In the genomic region with DNA sequence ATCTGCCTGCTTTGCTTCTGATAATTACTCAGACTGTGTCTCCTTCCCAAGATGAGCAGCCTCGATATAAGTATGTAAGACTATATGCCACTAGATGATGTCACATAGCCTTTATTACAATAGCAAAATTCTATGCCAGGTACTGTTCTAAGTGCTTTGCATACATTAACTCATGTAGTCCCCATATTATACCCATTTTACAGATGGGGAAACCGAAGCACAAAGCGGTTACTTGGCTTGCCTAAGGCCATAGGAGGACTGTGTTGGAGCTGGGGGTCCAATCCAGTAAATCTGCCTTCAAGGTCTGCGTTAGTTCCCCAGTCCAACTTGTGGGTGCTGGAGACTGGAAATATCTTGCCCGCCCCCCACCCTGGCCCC, we compare ENCODE assay signal across 9 cellular contexts. TPM values are rescaled to one million over a fixed set of nuclear protein-coding genes. Genes with fewer than 3 reads are reported as not detected.
DNase-seq lines count a peak whose midpoint lies in the region; ATAC-seq and TF ChIP-seq lines count a peak whose summit lies in the region.
"Had no signal": no experiment of that assay in that cellular context is flagged by ENCODE, and none has a peak within 500 bp of the region (broad histone marks: within the 10 kb centered on the region; RNA-seq: fewer than 3 reads in every experiment).

No MANE protein-coding gene starts in this region.

- no peaks in the 10 kb centered on the region for H3K9me3 ChIP-seq in SK-N-SH
- no peaks in the 10 kb centered on the region for H3K9me3 ChIP-seq in adipocyte (ENCODE audit: control insufficient read depth, low read length)
- no peaks in the 10 kb centered on the region for H3K9me3 ChIP-seq in iPS-20b (ENCODE audit: insufficient read depth, low read depth, low read length)
- no peaks in the 10 kb centered on the region for H3K9me3 ChIP-seq in stomach smooth muscle (ENCODE audit: control insufficient read depth in 2 of 2, low read length in 2 of 2)
- H3K9me3 ChIP-seq: BLaER1 had no signal

- TF ChIP-seq POLR2A in erythroblast (IDR thresholded peaks at IDR 0.05; ENCODE audit: low read length) = no peak

- no peaks in the 10 kb centered on the region for H4K20me1 ChIP-seq in SK-N-SH (ENCODE audit: insufficient read depth)

- H3K4me3 ChIP-seq in SK-N-SH (ENCODE audit: low read depth in 2 of 2, low read length in 1 of 2) (peak overlapping the region; percentile 35 to 40; a peak in 3 of 4 replicates), adipocyte (ENCODE audit: low read length) (peak overlapping the region; percentile 68), iPS-20b (ENCODE audit: low read length) (peak overlapping the region; percentile 62), stomach smooth muscle (ENCODE audit: low read length in 2 of 2) (peak overlapping the region; percentile 68 to 77)
- H3K4me3 ChIP-seq: BLaER1 had no signal

- no peak for DNase-seq in SK-N-SH
- no peak for DNase-seq in adipocyte (ENCODE audit: low read depth)
- no peak for DNase-seq in GM03348 (ENCODE audit: low spot score)
- no peak for DNase-seq in cortex of kidney (lab: John Stamatoyannopoulos, UW)
- DNase-seq in erythroblast (lab: John Stamatoyannopoulos, UW) = no peak

- TF ChIP-seq EP300 in SK-N-SH (IDR thresholded peaks at IDR 0.05; ENCODE audit: borderline replicate concordance in 1 of 2, low read depth in 1 of 2, low read length in 1 of 2) = no peak

- H3K4me1 ChIP-seq in SK-N-SH (ENCODE audit: control insufficient read depth in 1 of 2, insufficient read depth in 2 of 2, low read depth in 1 of 2, low read length in 1 of 2) (no peaks in the 10 kb centered on the region; a peak in 1 of 4 replicates), adipocyte (ENCODE audit: control insufficient read depth, insufficient read depth, low read length) (no peaks in the 10 kb centered on the region), iPS-20b (ENCODE audit: insufficient read depth, low read length) (no peaks in the 10 kb centered on the region), stomach smooth muscle (ENCODE audit: control insufficient read depth, insufficient read depth, low read length) (peaks cover 5% of the 10 kb centered on the region)

- WGBS in SK-N-SH (ENCODE audit: low lambda C conversion rate) = 30% methylated on average over 5 of the region's 5 CpGs

- TF ChIP-seq CTCF in SK-N-SH (IDR thresholded peaks at IDR 0.05) = no peak

- no peak for ATAC-seq in SK-N-SH treated with all-trans-retinoic acid at 6 μM for 48 hours

- H3K36me3 ChIP-seq in SK-N-SH (replicated peaks in 1 of 2; ENCODE audit: control insufficient read depth in 1 of 2, insufficient read depth in 2 of 2, low read length in 1 of 2) = no peaks in the 10 kb centered on the region
- H3K36me3 ChIP-seq in adipocyte (ENCODE audit: control insufficient read depth, insufficient read depth, low read length, severe bottlenecking) = peaks cover 2% of the 10 kb centered on the region
- no peaks in the 10 kb centered on the region for H3K36me3 ChIP-seq in iPS-20b (ENCODE audit: insufficient read depth, low read depth, low read length)
- H3K36me3 ChIP-seq in stomach smooth muscle (ENCODE audit: control insufficient read depth in 2 of 2, insufficient read depth in 2 of 2, low read length in 2 of 2) = no peaks in the 10 kb centered on the region
- H3K36me3 ChIP-seq: BLaER1 had no signal

- H2AFZ ChIP-seq in SK-N-SH (ENCODE audit: low read depth) = peak overlapping the region; percentile 17; the same call in 1 of the 2 replicates

- H3K9me2 ChIP-seq in SK-N-SH = no peaks in the 10 kb centered on the region

- H3K27ac ChIP-seq in SK-N-SH (ENCODE audit: low read depth in 2 of 2, low read length in 1 of 2) = peak overlapping the region; percentile 53 to 73
- H3K27ac ChIP-seq in iPS-20b (ENCODE audit: low read length) = peak overlapping the region; percentile 36
- peak overlapping the region; percentile 82 for H3K27ac ChIP-seq in stomach smooth muscle (ENCODE audit: low read length)
- H3K27ac ChIP-seq: BLaER1 had no signal

- H3F3A ChIP-seq in SK-N-SH (replicated peaks; ENCODE audit: insufficient read depth) = no peaks in the 10 kb centered on the region

- peaks cover 26% of the 10 kb centered on the region; the same call in 1 of the 2 replicates for H3K79me2 ChIP-seq in SK-N-SH (ENCODE audit: insufficient read depth)

- no peak for TF ChIP-seq RAD21 in SK-N-SH (IDR thresholded peaks at IDR 0.05; ENCODE audit: low read length)

- CTCF ChIA-PET in SK-N-SH (lab: Yijun Ruan, JAX) = no interaction called here

- POLR2A ChIA-PET in SK-N-SH (lab: Yijun Ruan, JAX) = no interaction called here

- H3K4me2 ChIP-seq in SK-N-SH = peak overlapping the region; percentile 63
- H3K4me2 ChIP-seq: BLaER1 had no signal

- H3K27me3 ChIP-seq in SK-N-SH (ENCODE audit: insufficient read depth) (no peaks in the 10 kb centered on the region), adipocyte (replicated peaks; ENCODE audit: control insufficient read depth, insufficient read depth, low read length) (no peaks in the 10 kb centered on the region), iPS-20b (ENCODE audit: insufficient read depth, low read length) (peaks cover 36% of the 10 kb centered on the region), stomach smooth muscle (ENCODE audit: control insufficient read depth in 1 of 2, insufficient read depth in 2 of 2, low read length in 2 of 2) (peaks cover 0 to 2% of the 10 kb centered on the region in 2 donors)

- peak overlapping the region; percentile 41; the same call in 1 of the 2 replicates for H3K9ac ChIP-seq in SK-N-SH
- peak overlapping the region; percentile 54 for H3K9ac ChIP-seq in adipocyte (ENCODE audit: low read length)
- peak overlapping the region; percentile 53; the same call in 1 of the 2 replicates for H3K9ac ChIP-seq in iPS-20b (ENCODE audit: low read depth, low read length)
- H3K9ac ChIP-seq in stomach smooth muscle (ENCODE audit: low read length in 2 of 2) = peak overlapping the region; percentile 42 to 53
- H3K9ac ChIP-seq: BLaER1 had no signal

TF ChIP-seq in SK-N-SH, 30 proteins besides CTCF, POLR2A, EP300 and RAD21 (continues in another document):
- TF ChIP-seq GATA2 (CRISPR knock-in tag; IDR thresholded peaks at IDR 0.05) = no peak
- no peak for TF ChIP-seq RCOR1 (IDR thresholded peaks at IDR 0.05; ENCODE audit: low read length)
- TF ChIP-seq, protein P1, sequence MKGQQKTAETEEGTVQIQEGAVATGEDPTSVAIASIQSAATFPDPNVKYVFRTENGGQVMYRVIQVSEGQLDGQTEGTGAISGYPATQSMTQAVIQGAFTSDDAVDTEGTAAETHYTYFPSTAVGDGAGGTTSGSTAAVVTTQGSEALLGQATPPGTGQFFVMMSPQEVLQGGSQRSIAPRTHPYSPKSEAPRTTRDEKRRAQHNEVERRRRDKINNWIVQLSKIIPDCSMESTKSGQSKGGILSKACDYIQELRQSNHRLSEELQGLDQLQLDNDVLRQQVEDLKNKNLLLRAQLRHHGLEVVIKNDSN (IDR thresholded peaks at IDR 0.05; ENCODE audit: borderline replicate concordance, low read depth) = no peak
- TF ChIP-seq FOSL2 (IDR thresholded peaks at IDR 0.05; ENCODE audit: borderline replicate concordance, low read depth) = no peak
- no peak for TF ChIP-seq CHD2 (IDR thresholded peaks at IDR 0.05; ENCODE audit: low read length, partially characterized antibody)
- TF ChIP-seq ELF1 (IDR thresholded peaks at IDR 0.05) = no peak
- TF ChIP-seq, protein P2, sequence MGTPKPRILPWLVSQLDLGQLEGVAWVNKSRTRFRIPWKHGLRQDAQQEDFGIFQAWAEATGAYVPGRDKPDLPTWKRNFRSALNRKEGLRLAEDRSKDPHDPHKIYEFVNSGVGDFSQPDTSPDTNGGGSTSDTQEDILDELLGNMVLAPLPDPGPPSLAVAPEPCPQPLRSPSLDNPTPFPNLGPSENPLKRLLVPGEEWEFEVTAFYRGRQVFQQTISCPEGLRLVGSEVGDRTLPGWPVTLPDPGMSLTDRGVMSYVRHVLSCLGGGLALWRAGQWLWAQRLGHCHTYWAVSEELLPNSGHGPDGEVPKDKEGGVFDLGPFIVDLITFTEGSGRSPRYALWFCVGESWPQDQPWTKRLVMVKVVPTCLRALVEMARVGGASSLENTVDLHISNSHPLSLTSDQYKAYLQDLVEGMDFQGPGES (IDR thresholded peaks at IDR 0.05; ENCODE audit: low read depth, low read length) = no peak

TF ChIP-seq in SK-N-SH treated with all-trans-retinoic acid at 6 μM for 48 hours, 23 proteins besides CTCF, POLR2A, EP300 and RAD21:
- TF ChIP-seq, protein P3, sequence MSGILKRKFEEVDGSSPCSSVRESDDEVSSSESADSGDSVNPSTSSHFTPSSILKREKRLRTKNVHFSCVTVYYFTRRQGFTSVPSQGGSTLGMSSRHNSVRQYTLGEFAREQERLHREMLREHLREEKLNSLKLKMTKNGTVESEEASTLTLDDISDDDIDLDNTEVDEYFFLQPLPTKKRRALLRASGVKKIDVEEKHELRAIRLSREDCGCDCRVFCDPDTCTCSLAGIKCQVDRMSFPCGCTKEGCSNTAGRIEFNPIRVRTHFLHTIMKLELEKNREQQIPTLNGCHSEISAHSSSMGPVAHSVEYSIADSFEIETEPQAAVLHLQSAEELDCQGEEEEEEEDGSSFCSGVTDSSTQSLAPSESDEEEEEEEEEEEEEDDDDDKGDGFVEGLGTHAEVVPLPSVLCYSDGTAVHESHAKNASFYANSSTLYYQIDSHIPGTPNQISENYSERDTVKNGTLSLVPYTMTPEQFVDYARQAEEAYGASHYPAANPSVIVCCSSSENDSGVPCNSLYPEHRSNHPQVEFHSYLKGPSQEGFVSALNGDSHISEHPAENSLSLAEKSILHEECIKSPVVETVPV (CRISPR knock-in tag; IDR thresholded peaks at IDR 0.05) = no peak
- TF ChIP-seq RARB (CRISPR knock-in tag; IDR thresholded peaks at IDR 0.05) = no peak
- TF ChIP-seq ARNTL (CRISPR knock-in tag; IDR thresholded peaks at IDR 0.05; ENCODE audit: borderline replicate concordance, low read depth) = no peak

RNA-seq across cellular contexts. Expression of a gene that starts 0.8 kb away (rescaled TPM):
- 10.7 and 15.7 TPM in 2 replicates for polyA plus RNA-seq in SK-N-SH (2012; rRNA removed)
- polyA plus RNA-seq in SK-N-SH (2012; cell fraction: cytosol; rRNA removed) = 10.8 and 12.6 TPM in 2 replicates
- polyA plus RNA-seq in SK-N-SH (2012; cell fraction: nucleus; rRNA removed) = 18.9 and 42.9 TPM in 2 replicates
